8 cellular contexts compared by ENCODE assay signal in the genomic region with DNA sequence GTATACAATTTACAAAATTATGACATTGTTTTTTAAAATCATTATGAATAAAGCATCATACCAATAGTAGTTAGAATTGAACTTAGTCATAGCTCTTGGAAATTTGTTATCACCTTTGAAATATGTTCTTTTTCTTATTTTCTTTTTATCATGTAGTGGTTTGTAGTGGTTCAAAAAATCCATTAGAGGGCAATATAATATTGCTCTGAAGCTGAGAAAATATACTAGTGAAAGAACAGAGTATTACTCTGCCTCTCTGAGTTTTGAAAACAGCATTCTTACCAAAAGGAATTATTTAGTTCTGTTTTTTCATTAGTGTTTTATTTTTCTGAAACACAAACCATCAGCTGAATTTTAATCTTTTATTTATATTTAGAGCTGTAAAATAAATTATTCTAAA.
DNase-seq lines count a peak whose midpoint lies in the region; ATAC-seq, FAIRE-seq and TF ChIP-seq lines count a peak whose summit lies in the region.

No MANE protein-coding gene starts in this region.

- no peaks in the 10 kb centered on the region for H3K36me3 Mint-ChIP-seq in activated naive CD4-positive, alpha-beta T cell treated with anti-CD3 and anti-CD28 coated beads, Interleukin-2, amount 10 ng/mL, durations not matched to agents 7 days and 5 days

- H3K36me3 ChIP-seq in heart right ventricle (no peaks in the 10 kb centered on the region), stomach (no peaks in the 10 kb centered on the region)

- FAIRE-seq in urothelium cell line (lab: Jason Lieb, UNC) = no peak

- no peak overlapping the region for H3K27ac ChIP-seq in heart right ventricle
- H3K27ac ChIP-seq in stomach = no peak overlapping the region

- H3K9me3 ChIP-seq in heart right ventricle = no peaks in the 10 kb centered on the region
- H3K9me3 ChIP-seq in stomach = no peaks in the 10 kb centered on the region

- H3K4me1 ChIP-seq in heart right ventricle (no peaks in the 10 kb centered on the region), stomach (no peaks in the 10 kb centered on the region)

- H3K4me1 Mint-ChIP-seq in activated naive CD4-positive, alpha-beta T cell treated with anti-CD3 and anti-CD28 coated beads, Interleukin-2, amount 10 ng/mL, durations not matched to agents 7 days and 5 days = no peaks in the 10 kb centered on the region

- no peak overlapping the region for H3K27ac Mint-ChIP-seq in activated naive CD4-positive, alpha-beta T cell treated with anti-CD3 and anti-CD28 coated beads, Interleukin-2, amount 10 ng/mL, durations not matched to agents 7 days and 5 days

- TF ChIP-seq CTCF in heart right ventricle (IDR thresholded peaks at IDR 0.05) (peak in 7 of 9 donors; percentile 38 to 59 (median 44)), fibroblast of mammary gland (conservative IDR thresholded peaks at IDR 0.05; ENCODE audit: control insufficient read depth, insufficient read depth, low read depth, low read length) (peak; percentile 32), stomach (IDR thresholded peaks at IDR 0.05) (peak in 1 of 7 experiments; percentile 11)

- no peak for DNase-seq in heart right ventricle
- DNase-seq in Right ventricle myocardium superior = no peak
- DNase-seq in NCI-H774 (lab: John Stamatoyannopoulos, UW) = peak; percentile 31
- DNase-seq in fibroblast of mammary gland (ENCODE audit: low read depth) = peak; percentile 11
- DNase-seq in urothelium cell line (ENCODE audit: low spot score) = peak; percentile 9
- DNase-seq in activated naive CD4-positive, alpha-beta T cell treated with anti-CD3 and anti-CD28 coated beads, Interleukin-2, amount 10 ng/mL, durations not matched to agents 7 days and 5 days = no peak
- DNase-seq in stomach = no peak

- no peak overlapping the region for H3K4me3 Mint-ChIP-seq in activated naive CD4-positive, alpha-beta T cell treated with anti-CD3 and anti-CD28 coated beads, Interleukin-2, amount 10 ng/mL, durations not matched to agents 7 days and 5 days

- H3K9me3 Mint-ChIP-seq in activated naive CD4-positive, alpha-beta T cell treated with anti-CD3 and anti-CD28 coated beads, Interleukin-2, amount 10 ng/mL, durations not matched to agents 7 days and 5 days = no peaks in the 10 kb centered on the region

- H3K27me3 ChIP-seq in heart right ventricle (peaks cover 0 to 13% (median 0%) of the 10 kb centered on the region in 7 donors), stomach (no peaks in the 10 kb centered on the region)

- intact Hi-C loops in heart right ventricle (cut with DNase I) = no loop called here
- intact Hi-C loops in Right ventricle myocardium superior (cut with DNase I) = no loop called here
- intact Hi-C loops in stomach (cut with DNase I; ENCODE audit: low total_unique reads) = no loop called here

- no peak for TF ChIP-seq EP300 in stomach (IDR thresholded peaks at IDR 0.05)

- TF ChIP-seq POLR2A in stomach (IDR thresholded peaks at IDR 0.05) = no peak

- CTCF ChIA-PET in activated naive CD4-positive, alpha-beta T cell treated with anti-CD3 and anti-CD28 coated beads, Interleukin-2, amount 10 ng/mL, durations not matched to agents 7 days and 5 days (lab: Charles Lee) = interaction anchor here (1.0 to 1.3 kb wide), 3 partner anchors 12 to 293 kb away, joined by 3 read pairs; no protein-coding TSS in a partner anchor

- H3K27me3 Mint-ChIP-seq in activated naive CD4-positive, alpha-beta T cell treated with anti-CD3 and anti-CD28 coated beads, Interleukin-2, amount 10 ng/mL, durations not matched to agents 7 days and 5 days = no peaks in the 10 kb centered on the region

- no peak overlapping the region for H3K4me3 ChIP-seq in heart right ventricle
- H3K4me3 ChIP-seq in fibroblast of mammary gland (ENCODE audit: control insufficient read depth, low read depth, low read length) = no peak overlapping the region
- H3K4me3 ChIP-seq in stomach = no peak overlapping the region

- ATAC-seq in heart right ventricle = no peak
- ATAC-seq in Right ventricle myocardium superior (ENCODE audit: poor library complexity) = no peak
- ATAC-seq in HG03095 (IDR thresholded peaks at IDR 0.05; ENCODE audit: unreplicated experiment) = no peak

Comparison
In these comparisons a context has a peak if more than half of its experiments do, and no peak if none do; other contexts are left out.
1. DNase-seq: peak in NCI-H774 (single experiment), fibroblast of mammary gland (single experiment) and urothelium cell line (single experiment); none in heart right ventricle (0 of 2), Right ventricle myocardium superior (single experiment), activated naive CD4-positive, alpha-beta T cell treated with anti-CD3 and anti-CD28 coated beads, Interleukin-2, amount 10 ng/mL, durations not matched to agents 7 days and 5 days (single experiment) and stomach (single experiment).